In genomic region chr19:3252650-3253049, GRCh38 we compare ENCODE assay signal across 39 cellular contexts. TPM values are rescaled to one million over a fixed set of nuclear protein-coding genes. Genes with fewer than 3 reads are reported as not detected.
"Had no signal": no experiment of that assay in that cellular context is flagged by ENCODE, and none has a peak within 500 bp of the region (broad histone marks: within the 10 kb centered on the region; RNA-seq: fewer than 3 reads in every experiment).

No MANE protein-coding gene starts in this region.

- H3K27me3 Mint-ChIP-seq: activated CD4-positive, alpha-beta T cell treated with anti-CD3 and anti-CD28 coated beads, Interleukin-2, amount 10 ng/mL, durations not matched to agents 24 days and 14 days; activated naive CD8-positive, alpha-beta T cell treated with anti-CD3 and anti-CD28 coated beads, Interleukin-2, amount 10 ng/mL, durations not matched to agents 7 days and 5 days had no signal

- H3K4me3 Mint-ChIP-seq: activated B cell treated with CpG ODN at 0.5 μM for 24 hours; activated CD4-positive, alpha-beta memory T cell treated with anti-CD3 and anti-CD28 coated beads for 36 hours; activated CD4-positive, alpha-beta T cell treated with anti-CD3 and anti-CD28 coated beads, Interleukin-2, amount 10 ng/mL, durations not matched to agents 24 days and 14 days; activated CD8-positive, alpha-beta T cell treated with anti-CD3 and anti-CD28 coated beads for 36 hours; activated naive CD4-positive, alpha-beta T cell treated with anti-CD3 and anti-CD28 coated beads, Interleukin-2, amount 10 ng/mL, durations not matched to agents 7 days and 5 days; activated naive CD4-positive, alpha-beta T cell treated with anti-CD3 and anti-CD28 coated beads, Interleukin-2, amount 50 U/mL, for 24 hours; activated naive CD8-positive, alpha-beta T cell; activated naive CD8-positive, alpha-beta T cell treated with anti-CD3 and anti-CD28 coated beads, Interleukin-2, amount 10 ng/mL, durations not matched to agents 7 days and 5 days; activated naive CD8-positive, alpha-beta T cell treated with anti-CD3 and anti-CD28 coated beads, Interleukin-2, amount 50 U/mL, for 24 hours; activated T-cell treated with anti-CD3 and anti-CD28 coated beads, Interleukin-2, amount 50 U/mL, for 4 hours; activated T-cell treated with anti-CD3 and anti-CD28 coated beads, Interleukin-2, amount 50 U/mL, for 72 hours; activated T-helper 1 cell treated with anti-CD3 and anti-CD28 coated beads, Interleukin-12 subunit alpha, Interleukin-12 subunit beta, Interleukin-2, Interleukin-4 antibody, amounts not matched to agents 30 ng/mL and 10 ng/mL and 1 ng/mL, durations not matched to agents 14 hours and 24 hours and 36 hours; activated T-helper 17 cell treated with anti-CD3 and anti-CD28 coated beads, Interleukin-2, amount 50 U/mL, for 72 hours; central memory CD8-positive, alpha-beta T cell; T-helper 1 cell treated with Interleukin-12 subunit alpha and Interleukin-12 subunit beta and Interleukin-4 antibody, amounts not matched to agents 30 μg/mL and 1 μg/mL, for 36 hours; T-helper 2 cell treated with Interferon-gamma antibody and Interleukin-4, amounts not matched to agents 5 μg/mL and 100 μg/mL, for 36 hours had no signal

- H3K4me1 ChIP-seq: body of pancreas, breast epithelium had no signal

- H3K9me3 Mint-ChIP-seq: activated naive CD4-positive, alpha-beta T cell treated with anti-CD3 and anti-CD28 coated beads, Interleukin-2, amount 50 U/mL, for 24 hours had no signal

- ATAC-seq: activated CD8-positive, alpha-beta T cell treated with anti-CD3 and anti-CD28 coated beads for 36 hours; activated naive CD8-positive, alpha-beta T cell treated with anti-CD3 and anti-CD28 coated beads, Interleukin-2, amount 50 U/mL, for 24 hours; activated T-cell treated with anti-CD3 and anti-CD28 coated beads, Interleukin-2, amount 50 U/mL, for 4 hours; activated T-cell treated with anti-CD3 and anti-CD28 coated beads, Interleukin-2, amount 50 U/mL, for 72 hours; activated T-helper 17 cell treated with anti-CD3 and anti-CD28 coated beads, Interleukin-2, amount 50 U/mL, for 72 hours; body of pancreas had no signal

- DNase-seq: activated B cell treated with CpG ODN at 0.5 μM for 24 hours; activated CD4-positive, alpha-beta memory T cell treated with anti-CD3 and anti-CD28 coated beads for 36 hours; activated CD4-positive, alpha-beta T cell treated with anti-CD3 and anti-CD28 coated beads for 4 hours; activated CD4-positive, alpha-beta T cell treated with anti-CD3 and anti-CD28 coated beads, Interleukin-2, amount 10 ng/mL, durations not matched to agents 24 days and 14 days; activated CD4-positive, alpha-beta T cell treated with anti-CD3 and anti-CD28 coated beads, Interleukin-2, amount 50 U/mL, for 1 hour; activated CD4-positive, alpha-beta T cell treated with anti-CD3 and anti-CD28 coated beads, Interleukin-2, amount 50 U/mL, for 4 hours; activated CD4-positive, CD25-positive, alpha-beta regulatory T cell treated with anti-CD3 and anti-CD28 coated beads, Interleukin-2, amount 50 U/mL, for 72 hours; activated CD8-positive, alpha-beta memory T cell treated with anti-CD3 and anti-CD28 coated beads, Interleukin-2, amount 50 U/mL, for 4 hours; activated CD8-positive, alpha-beta T cell treated with anti-CD3 and anti-CD28 coated beads for 36 hours; activated effector memory CD4-positive, alpha-beta T cell treated with anti-CD3 and anti-CD28 coated beads, Interleukin-2, amount 50 U/mL, for 16 hours; activated gamma-delta T cell treated with Interleukin-2 at 50 U/mL for 16 hours; activated naive CD4-positive, alpha-beta T cell; activated naive CD4-positive, alpha-beta T cell treated with anti-CD3 and anti-CD28 coated beads, Interleukin-2, amount 10 ng/mL, durations not matched to agents 7 days and 5 days; activated naive CD8-positive, alpha-beta T cell treated with anti-CD3 and anti-CD28 coated beads, Interleukin-2, amount 10 ng/mL, durations not matched to agents 7 days and 5 days; activated naive CD8-positive, alpha-beta T cell treated with anti-CD3 and anti-CD28 coated beads, Interleukin-2, amount 50 U/mL, for 24 hours; activated T-cell treated with anti-CD3 and anti-CD28 coated beads for 4 hours; activated T-cell treated with anti-CD3 and anti-CD28 coated beads, Interleukin-2, amount 50 U/mL, for 1 hour; activated T-cell treated with anti-CD3 and anti-CD28 coated beads, Interleukin-2, amount 50 U/mL, for 4 hours; activated T-cell treated with anti-CD3 and anti-CD28 coated beads, Interleukin-2, amount 50 U/mL, for 72 hours; aorta; body of pancreas; brain microvascular endothelial cell; caudate nucleus; cerebellar nuclear complex; T-helper 1 cell; T-helper 2 cell; T-helper 9 cell had no signal

- H3K36me3 Mint-ChIP-seq: activated CD4-positive, alpha-beta memory T cell treated with anti-CD3 and anti-CD28 coated beads for 36 hours; activated naive CD4-positive, alpha-beta T cell treated with anti-CD3 and anti-CD28 coated beads, Interleukin-2, amount 10 ng/mL, durations not matched to agents 7 days and 5 days; activated naive CD4-positive, alpha-beta T cell treated with anti-CD3 and anti-CD28 coated beads, Interleukin-2, amount 50 U/mL, for 24 hours; activated naive CD8-positive, alpha-beta T cell treated with anti-CD3 and anti-CD28 coated beads, Interleukin-2, amount 10 ng/mL, durations not matched to agents 7 days and 5 days had no signal

- H3K27me3 ChIP-seq: body of pancreas, brain microvascular endothelial cell, cardiac muscle cell had no signal

- H3K27ac ChIP-seq: body of pancreas, brain microvascular endothelial cell, breast epithelium, cardiac muscle cell, VCaP had no signal

- FAIRE-seq: astrocyte, TTC549 had no signal

- H3K4me3 ChIP-seq: body of pancreas, breast epithelium, cardiac muscle cell had no signal

- H3K9me3 ChIP-seq: body of pancreas had no signal

- H3K4me1 Mint-ChIP-seq: activated B cell treated with CpG ODN at 0.5 μM for 24 hours; activated CD4-positive, alpha-beta T cell treated with anti-CD3 and anti-CD28 coated beads, Interleukin-2, amount 10 ng/mL, durations not matched to agents 24 days and 14 days; activated naive CD4-positive, alpha-beta T cell treated with anti-CD3 and anti-CD28 coated beads, Interleukin-2, amount 10 ng/mL, durations not matched to agents 7 days and 5 days; activated naive CD4-positive, alpha-beta T cell treated with anti-CD3 and anti-CD28 coated beads, Interleukin-2, amount 50 U/mL, for 24 hours; activated naive CD8-positive, alpha-beta T cell treated with anti-CD3 and anti-CD28 coated beads, Interleukin-2, amount 10 ng/mL, durations not matched to agents 7 days and 5 days; activated naive CD8-positive, alpha-beta T cell treated with anti-CD3 and anti-CD28 coated beads, Interleukin-2, amount 50 U/mL, for 24 hours; central memory CD8-positive, alpha-beta T cell had no signal

- H3K36me3 ChIP-seq: brain microvascular endothelial cell, breast epithelium, cardiac muscle cell had no signal

- H3K27ac Mint-ChIP-seq: activated B cell treated with CpG ODN at 0.5 μM for 24 hours; activated CD4-positive, alpha-beta memory T cell treated with anti-CD3 and anti-CD28 coated beads for 36 hours; activated CD4-positive, alpha-beta T cell treated with anti-CD3 and anti-CD28 coated beads, Interleukin-2, amount 10 ng/mL, durations not matched to agents 24 days and 14 days; activated CD8-positive, alpha-beta T cell treated with anti-CD3 and anti-CD28 coated beads for 36 hours; activated naive CD4-positive, alpha-beta T cell treated with anti-CD3 and anti-CD28 coated beads, Interleukin-2, amount 10 ng/mL, durations not matched to agents 7 days and 5 days; activated naive CD4-positive, alpha-beta T cell treated with anti-CD3 and anti-CD28 coated beads, Interleukin-2, amount 50 U/mL, for 24 hours; activated naive CD8-positive, alpha-beta T cell; activated naive CD8-positive, alpha-beta T cell treated with anti-CD3 and anti-CD28 coated beads, Interleukin-2, amount 10 ng/mL, durations not matched to agents 7 days and 5 days; activated naive CD8-positive, alpha-beta T cell treated with anti-CD3 and anti-CD28 coated beads, Interleukin-2, amount 50 U/mL, for 24 hours; activated T-cell treated with anti-CD3 and anti-CD28 coated beads, Interleukin-2, amount 50 U/mL, for 72 hours; activated T-helper 1 cell treated with anti-CD3 and anti-CD28 coated beads, Interleukin-12 subunit alpha, Interleukin-12 subunit beta, Interleukin-2, Interleukin-4 antibody, amounts not matched to agents 30 ng/mL and 10 ng/mL and 1 ng/mL, durations not matched to agents 14 hours and 24 hours and 36 hours; activated T-helper 17 cell treated with anti-CD3 and anti-CD28 coated beads, Interleukin-2, amount 50 U/mL, for 72 hours; T-helper 1 cell treated with Interleukin-12 subunit alpha and Interleukin-12 subunit beta and Interleukin-4 antibody, amounts not matched to agents 30 μg/mL and 1 μg/mL, for 36 hours; T-helper 2 cell treated with Interferon-gamma antibody and Interleukin-4, amounts not matched to agents 5 μg/mL and 100 μg/mL, for 36 hours had no signal

RNA-seq across cellular contexts. Expression of gene CELF5, which starts 28.2 kb away (rescaled TPM):
- total RNA-seq: activated B cell treated with CpG ODN at 0.5 μM for 24 hours, aorta had no signal
